ENCODE assay signal across 11 cellular contexts in the genomic region with DNA sequence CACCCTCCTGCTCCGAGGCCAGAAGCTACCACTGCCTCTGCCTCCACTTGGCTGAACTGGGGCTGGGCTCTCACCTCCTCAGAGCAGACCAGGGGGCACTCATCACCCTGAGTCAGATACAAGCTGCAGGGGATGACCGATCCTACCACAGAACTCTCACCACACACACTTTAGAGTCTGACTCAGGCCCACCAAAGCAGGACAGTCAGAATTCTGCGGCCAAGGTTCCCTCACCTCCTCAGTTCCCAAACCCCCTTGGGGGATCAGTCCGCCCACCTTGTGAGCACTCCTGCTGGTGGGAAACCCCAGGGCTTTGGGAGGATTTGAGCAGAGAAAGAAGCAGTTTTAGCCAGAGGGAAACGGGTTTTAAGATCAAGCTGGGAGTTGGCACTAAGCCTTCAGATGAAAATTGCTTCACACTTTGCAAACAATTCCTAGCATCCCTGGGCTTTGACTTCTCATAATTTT.
A peak's percentile ranks its signal among the peaks of the same experiment; 100 is the strongest.
DNase-seq lines count a peak whose midpoint lies in the region; ATAC-seq, FAIRE-seq and TF ChIP-seq lines count a peak whose summit lies in the region.
"Had no signal": no experiment of that assay in that cellular context is flagged by ENCODE, and none has a peak within 500 bp of the region (broad histone marks: within the 10 kb centered on the region; RNA-seq: fewer than 3 reads in every experiment).

No MANE protein-coding gene starts in this region.

- peaks cover 26% of the 10 kb centered on the region for H3K9me3 Mint-ChIP-seq in endodermal cell
- H3K9me3 Mint-ChIP-seq in effector memory CD8-positive, alpha-beta T cell: peaks cover 0 to 2% of the 10 kb centered on the region in 2 donors

- TF ChIP-seq CTCF in endodermal cell (conservative IDR thresholded peaks at IDR 0.05): peak; percentile 13

- peaks cover 12% of the 10 kb centered on the region for H3K4me1 ChIP-seq in endodermal cell (ENCODE audit: control insufficient read depth, insufficient read depth, low read length)
- H3K4me1 ChIP-seq in skeletal muscle satellite cell (ENCODE audit: control insufficient read depth, insufficient read depth, low read length): peaks cover 13% of the 10 kb centered on the region

- ATAC-seq in GM18909 (IDR thresholded peaks at IDR 0.05; ENCODE audit: poor library complexity, unreplicated experiment) (peak; percentile 72), HG03571 (IDR thresholded peaks at IDR 0.05; ENCODE audit: unreplicated experiment) (peak; percentile 64)
- ATAC-seq in effector memory CD8-positive, alpha-beta T cell (replicated peaks): no peak

- H3K4me3 ChIP-seq in endodermal cell (ENCODE audit: low read length): no peak overlapping the region
- no peak overlapping the region for H3K4me3 ChIP-seq in skeletal muscle satellite cell (ENCODE audit: low read length)

- DNase-seq in endodermal cell (no peak), T-helper 1 cell (no peak), GM19239 (ENCODE audit: insufficient read length, low spot score) (no peak), GM12892 (ENCODE audit: insufficient read length) (no peak)
- DNase-seq in effector memory CD8-positive, alpha-beta T cell: no peak
- DNase-seq: activated CD4-positive, alpha-beta T cell treated with anti-CD3 and anti-CD28 coated beads, Interleukin-2, amount 50 U/mL, for 1 hour; H9; Karpas-422 had no signal

- peaks cover 46% of the 10 kb centered on the region for H3K4me1 Mint-ChIP-seq in endodermal cell
- H3K4me1 Mint-ChIP-seq in effector memory CD8-positive, alpha-beta T cell (ENCODE audit: low read depth in 2 of 2): no peaks in the 10 kb centered on the region

- H3K27me3 Mint-ChIP-seq in endodermal cell (ENCODE audit: insufficient read depth): peaks cover 10% of the 10 kb centered on the region
- no peaks in the 10 kb centered on the region for H3K27me3 Mint-ChIP-seq in effector memory CD8-positive, alpha-beta T cell

- H3K9me3 ChIP-seq in endodermal cell (ENCODE audit: control insufficient read depth, low read length) (peaks cover 12% of the 10 kb centered on the region), skeletal muscle satellite cell (replicated peaks; ENCODE audit: low read length) (no peaks in the 10 kb centered on the region)

- no peak for TF ChIP-seq POLR2A in GM12892 (IDR thresholded peaks at IDR 0.05; ENCODE audit: low read depth, low read length)

- 79 to 91% methylated on average over 2 to 5 of the region's 5 CpGs for WGBS in endodermal cell (ENCODE audit: insufficient coverage in 1 of 2, insufficient read length in 1 of 2), 2 experiments

- no peak overlapping the region for H3K27ac ChIP-seq in endodermal cell (ENCODE audit: low read depth, low read length)

- H3K27me3 ChIP-seq in endodermal cell (ENCODE audit: control insufficient read depth, insufficient read depth, low read length, poor library complexity, severe bottlenecking) (no peaks in the 10 kb centered on the region), skeletal muscle satellite cell (ENCODE audit: control insufficient read depth, insufficient read depth, low read length) (no peaks in the 10 kb centered on the region)

- H3K36me3 ChIP-seq in endodermal cell (ENCODE audit: control insufficient read depth, insufficient read depth, low read length) (no peaks in the 10 kb centered on the region), skeletal muscle satellite cell (ENCODE audit: insufficient read depth, low read length) (no peaks in the 10 kb centered on the region)

- H3K27ac Mint-ChIP-seq in endodermal cell: peak overlapping the region; percentile 74
- H3K27ac Mint-ChIP-seq in effector memory CD8-positive, alpha-beta T cell: no peak overlapping the region

- FAIRE-seq in GM19239 (lab: Jason Lieb, UNC): no peak
- FAIRE-seq in GM12892 (lab: Jason Lieb, UNC): no peak

- no peak overlapping the region for H3K4me3 Mint-ChIP-seq in endodermal cell
- no peak overlapping the region for H3K4me3 Mint-ChIP-seq in effector memory CD8-positive, alpha-beta T cell
- H3K4me3 Mint-ChIP-seq: H9 had no signal

- peak overlapping the region; percentile 11 for H3K4me2 ChIP-seq in skeletal muscle satellite cell (ENCODE audit: low read length)

- H3K36me3 Mint-ChIP-seq in endodermal cell (ENCODE audit: low read depth): peaks cover 2% of the 10 kb centered on the region
- H3K36me3 Mint-ChIP-seq in effector memory CD8-positive, alpha-beta T cell (ENCODE audit: insufficient read depth): no peaks in the 10 kb centered on the region

- H3K9ac ChIP-seq in endodermal cell (ENCODE audit: extremely low read depth, low read length, poor library complexity, severe bottlenecking) (no peak overlapping the region), skeletal muscle satellite cell (ENCODE audit: low read depth, low read length) (no peak overlapping the region)
